ENCODE assay signal across 20 cellular contexts in the genomic region with DNA sequence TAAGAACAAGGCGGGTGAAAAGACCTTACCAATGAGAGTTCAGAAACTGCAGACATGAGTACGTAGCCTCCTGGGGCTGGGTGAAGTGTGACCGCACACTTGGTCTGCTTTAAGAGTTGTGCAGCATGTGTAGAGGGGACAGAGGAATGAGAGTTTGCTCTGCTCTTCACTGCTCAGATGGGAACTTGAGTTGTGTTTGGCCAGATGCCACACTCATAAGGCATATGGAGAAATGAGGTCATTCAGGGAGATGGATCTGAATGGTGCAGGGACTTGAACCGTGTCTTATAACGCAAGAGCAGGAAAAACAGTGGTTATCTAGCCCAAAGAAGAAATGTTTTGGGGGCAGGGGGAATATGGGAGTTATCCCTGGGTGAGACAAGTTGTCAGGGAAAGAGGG.
DNase-seq lines count a peak whose midpoint lies in the region; TF ChIP-seq lines count a peak whose summit lies in the region.
"Had no signal": no experiment of that assay in that cellular context is flagged by ENCODE, and none has a peak within 500 bp of the region (broad histone marks: within the 10 kb centered on the region; RNA-seq: fewer than 3 reads in every experiment).

No MANE protein-coding gene starts in this region.

- H3K27ac ChIP-seq in HEK293 (ENCODE audit: extremely low read depth, low read depth, low read length) = no peak overlapping the region
- H3K27ac ChIP-seq: gastroesophageal sphincter, GM23248, left ventricle myocardium inferior, psoas muscle had no signal

- CTCF ChIA-PET in HEK293 (lab: Yijun Ruan, JAX) = no interaction called here
- CTCF ChIA-PET in activated CD4-positive, alpha-beta memory T cell treated with anti-CD3 and anti-CD28 coated beads for 36 hours (lab: Charles Lee) = no interaction called here

- no peaks in the 10 kb centered on the region for H3K4me1 Mint-ChIP-seq in activated CD4-positive, alpha-beta memory T cell treated with anti-CD3 and anti-CD28 coated beads for 36 hours (ENCODE audit: low read depth)
- H3K4me1 Mint-ChIP-seq: T-cell had no signal

- no peak overlapping the region for H3K4me3 Mint-ChIP-seq in activated CD4-positive, alpha-beta memory T cell treated with anti-CD3 and anti-CD28 coated beads for 36 hours
- H3K4me3 Mint-ChIP-seq: activated naive CD4-positive, alpha-beta T cell treated with anti-CD3 and anti-CD28 coated beads for 36 hours; neural crest cell; T-cell had no signal

- H3K27me3 Mint-ChIP-seq in activated CD4-positive, alpha-beta memory T cell treated with anti-CD3 and anti-CD28 coated beads for 36 hours = no peaks in the 10 kb centered on the region

- intact Hi-C loops in activated CD4-positive, alpha-beta memory T cell treated with anti-CD3 and anti-CD28 coated beads for 36 hours (cut with micrococcal nuclease) = no loop called here

- no peak overlapping the region for H3K27ac Mint-ChIP-seq in activated CD4-positive, alpha-beta memory T cell treated with anti-CD3 and anti-CD28 coated beads for 36 hours
- H3K27ac Mint-ChIP-seq: activated naive CD4-positive, alpha-beta T cell treated with anti-CD3 and anti-CD28 coated beads for 36 hours; T-cell had no signal

- H3K9me3 ChIP-seq in HEK293 (ENCODE audit: control insufficient read depth, insufficient read depth, low read depth, low read length) = no peaks in the 10 kb centered on the region
- H3K9me3 ChIP-seq: gastroesophageal sphincter, left ventricle myocardium inferior, psoas muscle had no signal

- no peaks in the 10 kb centered on the region for H3K36me3 Mint-ChIP-seq in activated CD4-positive, alpha-beta memory T cell treated with anti-CD3 and anti-CD28 coated beads for 36 hours
- H3K36me3 Mint-ChIP-seq: T-cell had no signal

- no peak for TF ChIP-seq CTCF in HEK293 (tag by site-specific recombination; IDR thresholded peaks at IDR 0.05)
- no peak for TF ChIP-seq CTCF in choroid plexus epithelial cell (conservative IDR thresholded peaks at IDR 0.05; ENCODE audit: low read depth, low read length)

- H3K9me3 Mint-ChIP-seq in activated CD4-positive, alpha-beta memory T cell treated with anti-CD3 and anti-CD28 coated beads for 36 hours = peaks cover 11% of the 10 kb centered on the region

- H3K4me1 ChIP-seq in HEK293 (ENCODE audit: control insufficient read depth, insufficient read depth, low read length) = no peaks in the 10 kb centered on the region; the same call in 1 of the 2 replicates
- H3K4me1 ChIP-seq: psoas muscle had no signal

- DNase-seq in Ammon's horn (ENCODE audit: low spot score) (peak; percentile 20), choroid plexus epithelial cell (ENCODE audit: low read depth) (peak; percentile 59), left kidney (ENCODE audit: low read depth, low spot score) (peak; percentile 19), epidermal melanocyte (ENCODE audit: insufficient read length, low spot score) (no peak)
- no peak for DNase-seq in activated CD4-positive, alpha-beta memory T cell treated with anti-CD3 and anti-CD28 coated beads for 36 hours
- no peak for DNase-seq in NK-92 treated with Interleukin-12 subunit alpha and Interleukin-12 subunit beta, amount 100 ng/mL, for 24 hours (lab: John Stamatoyannopoulos, UW)
- DNase-seq: activated CD4-positive, alpha-beta T cell treated with anti-CD3 and anti-CD28 coated beads, Interleukin-2, amount 50 U/mL, for 1 hour; activated naive CD4-positive, alpha-beta T cell treated with anti-CD3 and anti-CD28 coated beads for 36 hours; cortex of kidney; GF-D8; GM23248; left ventricle myocardium inferior; NCI-H1930; psoas muscle; T-cell had no signal

- no peak overlapping the region for H3K4me3 ChIP-seq in HEK293 (ENCODE audit: low read depth, low read length)
- H3K4me3 ChIP-seq in choroid plexus epithelial cell (ENCODE audit: low read depth, low read length) = no peak overlapping the region
- H3K4me3 ChIP-seq: gastroesophageal sphincter, GM23248, K562, left ventricle myocardium inferior, psoas muscle, smooth muscle cell had no signal

- no peaks in the 10 kb centered on the region for H3K36me3 ChIP-seq in HEK293 (ENCODE audit: control insufficient read depth in 2 of 2, insufficient read depth in 1 of 2, low read length in 2 of 2)
- H3K36me3 ChIP-seq: gastroesophageal sphincter, left ventricle myocardium inferior had no signal

- POLR2A ChIA-PET in HEK293 (lab: Yijun Ruan, JAX) = no interaction called here
- POLR2A ChIA-PET in activated CD4-positive, alpha-beta memory T cell treated with anti-CD3 and anti-CD28 coated beads for 36 hours (lab: Charles Lee) = no interaction called here

TF ChIP-seq in HEK293, 187 proteins besides CTCF, POLR2A, EP300 and RAD21 (continues in another document):
- TF ChIP-seq ZBTB21 (tag by site-specific recombination; IDR thresholded peaks at IDR 0.05) (0 out of 2 replicates have a peak, but pooled peaks have one; percentile 32), ZNF248 (tag by site-specific recombination; IDR thresholded peaks at IDR 0.05) (no peak), ZFP69B (tag by site-specific recombination; IDR thresholded peaks at IDR 0.05) (no peak), ZNF155 (tag by site-specific recombination; IDR thresholded peaks at IDR 0.05) (no peak), ZNF354C (tag by site-specific recombination; IDR thresholded peaks at IDR 0.05; ENCODE audit: borderline replicate concordance, low read depth) (no peak), ZNF366 (tag by site-specific recombination; conservative IDR thresholded peaks at IDR 0.05) (0 out of 2 replicates have a peak, but pooled peaks have one; percentile 28), ZNF785 (tag by site-specific recombination; IDR thresholded peaks at IDR 0.05) (no peak), ZXDB (tag by site-specific recombination; IDR thresholded peaks at IDR 0.05) (peak; percentile 58; the same call in 1 of the 2 replicates), ZEB2 (tag by site-specific recombination; IDR thresholded peaks at IDR 0.05) (peak; percentile 45; the same call in 1 of the 2 replicates), ZBTB48 (tag by site-specific recombination; IDR thresholded peaks at IDR 0.05) (peak; percentile 78; the same call in 1 of the 2 replicates), ZNF600 (tag by site-specific recombination; IDR thresholded peaks at IDR 0.05) (peak; percentile 55; the same call in 1 of the 2 replicates), TRIM28 (IDR thresholded peaks at IDR 0.05; ENCODE audit: borderline replicate concordance, low read length) (0 out of 2 replicates have a peak, but pooled peaks have one; percentile 27), SP3 (tag by site-specific recombination; IDR thresholded peaks at IDR 0.05) (no peak), ZBTB17 (tag by site-specific recombination; IDR thresholded peaks at IDR 0.05) (peak; percentile 51), IKZF3 (tag by site-specific recombination; IDR thresholded peaks at IDR 0.05) (peak; percentile 39; the same call in 1 of the 2 replicates)
- TF ChIP-seq, protein P1, sequence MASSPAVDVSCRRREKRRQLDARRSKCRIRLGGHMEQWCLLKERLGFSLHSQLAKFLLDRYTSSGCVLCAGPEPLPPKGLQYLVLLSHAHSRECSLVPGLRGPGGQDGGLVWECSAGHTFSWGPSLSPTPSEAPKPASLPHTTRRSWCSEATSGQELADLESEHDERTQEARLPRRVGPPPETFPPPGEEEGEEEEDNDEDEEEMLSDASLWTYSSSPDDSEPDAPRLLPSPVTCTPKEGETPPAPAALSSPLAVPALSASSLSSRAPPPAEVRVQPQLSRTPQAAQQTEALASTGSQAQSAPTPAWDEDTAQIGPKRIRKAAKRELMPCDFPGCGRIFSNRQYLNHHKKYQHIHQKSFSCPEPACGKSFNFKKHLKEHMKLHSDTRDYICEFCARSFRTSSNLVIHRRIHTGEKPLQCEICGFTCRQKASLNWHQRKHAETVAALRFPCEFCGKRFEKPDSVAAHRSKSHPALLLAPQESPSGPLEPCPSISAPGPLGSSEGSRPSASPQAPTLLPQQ (tag by site-specific recombination; IDR thresholded peaks at IDR 0.05) = peak; percentile 84
- TF ChIP-seq, protein P2, sequence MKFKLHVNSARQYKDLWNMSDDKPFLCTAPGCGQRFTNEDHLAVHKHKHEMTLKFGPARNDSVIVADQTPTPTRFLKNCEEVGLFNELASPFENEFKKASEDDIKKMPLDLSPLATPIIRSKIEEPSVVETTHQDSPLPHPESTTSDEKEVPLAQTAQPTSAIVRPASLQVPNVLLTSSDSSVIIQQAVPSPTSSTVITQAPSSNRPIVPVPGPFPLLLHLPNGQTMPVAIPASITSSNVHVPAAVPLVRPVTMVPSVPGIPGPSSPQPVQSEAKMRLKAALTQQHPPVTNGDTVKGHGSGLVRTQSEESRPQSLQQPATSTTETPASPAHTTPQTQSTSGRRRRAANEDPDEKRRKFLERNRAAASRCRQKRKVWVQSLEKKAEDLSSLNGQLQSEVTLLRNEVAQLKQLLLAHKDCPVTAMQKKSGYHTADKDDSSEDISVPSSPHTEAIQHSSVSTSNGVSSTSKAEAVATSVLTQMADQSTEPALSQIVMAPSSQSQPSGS (tag by site-specific recombination; IDR thresholded peaks at IDR 0.05; ENCODE audit: low read depth) = 0 out of 2 replicates have a peak, but pooled peaks have one; percentile 50
- TF ChIP-seq, protein P3, sequence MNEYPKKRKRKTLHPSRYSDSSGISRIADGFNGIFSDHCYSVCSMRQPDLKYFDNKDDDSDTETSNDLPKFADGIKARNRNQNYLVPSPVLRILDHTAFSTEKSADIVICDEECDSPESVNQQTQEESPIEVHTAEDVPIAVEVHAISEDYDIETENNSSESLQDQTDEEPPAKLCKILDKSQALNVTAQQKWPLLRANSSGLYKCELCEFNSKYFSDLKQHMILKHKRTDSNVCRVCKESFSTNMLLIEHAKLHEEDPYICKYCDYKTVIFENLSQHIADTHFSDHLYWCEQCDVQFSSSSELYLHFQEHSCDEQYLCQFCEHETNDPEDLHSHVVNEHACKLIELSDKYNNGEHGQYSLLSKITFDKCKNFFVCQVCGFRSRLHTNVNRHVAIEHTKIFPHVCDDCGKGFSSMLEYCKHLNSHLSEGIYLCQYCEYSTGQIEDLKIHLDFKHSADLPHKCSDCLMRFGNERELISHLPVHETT (tag by site-specific recombination; IDR thresholded peaks at IDR 0.05) = no peak

Comparison
In these comparisons a context has a peak if more than half of its experiments do, and no peak if none do; other contexts are left out.
1. DNase-seq: peak in Ammon's horn (single experiment), choroid plexus epithelial cell (single experiment) and left kidney (single experiment); none in activated CD4-positive, alpha-beta memory T cell treated with anti-CD3 and anti-CD28 coated beads for 36 hours (single experiment), epidermal melanocyte (single experiment) and NK-92 treated with Interleukin-12 subunit alpha and Interleukin-12 subunit beta, amount 100 ng/mL, for 24 hours (single experiment).